ENCODE assay signal across 1 cellular context in genomic region chr19:16232568-16232967, GRCh38.
TF ChIP-seq lines count a peak whose summit lies in the region.

No MANE protein-coding gene starts in this region.

TF ChIP-seq in H1, 55 proteins besides CTCF, POLR2A, EP300 and RAD21:
- TF ChIP-seq USF2 (IDR thresholded peaks at IDR 0.05; ENCODE audit: low read length), result no peak
- no peak for TF ChIP-seq SAP30 (IDR thresholded peaks at IDR 0.05; ENCODE audit: insufficient read depth, insufficient replicate concordance, low read length)
- TF ChIP-seq CHD1 (IDR thresholded peaks at IDR 0.05; ENCODE audit: low read depth, low read length), result no peak
- no peak for TF ChIP-seq NRF1 (IDR thresholded peaks at IDR 0.05; ENCODE audit: low read depth, low read length)
- TF ChIP-seq CBX8 (IDR thresholded peaks at IDR 0.05; ENCODE audit: borderline replicate concordance, low read depth, low read length), result no peak
- no peak for TF ChIP-seq POU5F1 (IDR thresholded peaks at IDR 0.05; ENCODE audit: low read depth, low read length)
- no peak for TF ChIP-seq TCF12 (IDR thresholded peaks at IDR 0.05; ENCODE audit: low read depth, low read length)
- TF ChIP-seq CEBPB (IDR thresholded peaks at IDR 0.05; ENCODE audit: low read depth, low read length), result no peak
- TF ChIP-seq TAF1 (IDR thresholded peaks at IDR 0.05; ENCODE audit: low read depth, low read length), result no peak
- TF ChIP-seq ZNF274 (IDR thresholded peaks at IDR 0.05; ENCODE audit: borderline replicate concordance, extremely low read depth, low read length), result no peak
- TF ChIP-seq HDAC2 (IDR thresholded peaks at IDR 0.05; ENCODE audit: borderline replicate concordance in 1 of 2, low read depth in 2 of 2, low read length in 2 of 2), result no peak
- no peak for TF ChIP-seq NANOG (IDR thresholded peaks at IDR 0.05; ENCODE audit: insufficient read depth, low read depth, low read length, poor library complexity, severe bottlenecking)
- TF ChIP-seq MAX (IDR thresholded peaks at IDR 0.05), result no peak
- TF ChIP-seq JUN (IDR thresholded peaks at IDR 0.05; ENCODE audit: low read depth, low read length), result no peak
- TF ChIP-seq E2F6 (IDR thresholded peaks at IDR 0.05), result no peak
- no peak for TF ChIP-seq HDAC6 (IDR thresholded peaks at IDR 0.05; ENCODE audit: low read depth, low read length)
- TF ChIP-seq SIN3A (conservative IDR thresholded peaks at IDR 0.05 in 1 of 2, IDR thresholded peaks at IDR 0.05 in 1 of 2; ENCODE audit: low read depth in 1 of 2, low read length in 2 of 2), result no peak
- no peak for TF ChIP-seq KDM5A (IDR thresholded peaks at IDR 0.05; ENCODE audit: low read length)
- no peak for TF ChIP-seq GTF2F1 (IDR thresholded peaks at IDR 0.05; ENCODE audit: borderline replicate concordance, low read depth, low read length)
- no peak for TF ChIP-seq EGR1 (IDR thresholded peaks at IDR 0.05; ENCODE audit: borderline replicate concordance, low read depth, low read length)
